ENCODE assay signal across 1 cellular context in the genomic region with DNA sequence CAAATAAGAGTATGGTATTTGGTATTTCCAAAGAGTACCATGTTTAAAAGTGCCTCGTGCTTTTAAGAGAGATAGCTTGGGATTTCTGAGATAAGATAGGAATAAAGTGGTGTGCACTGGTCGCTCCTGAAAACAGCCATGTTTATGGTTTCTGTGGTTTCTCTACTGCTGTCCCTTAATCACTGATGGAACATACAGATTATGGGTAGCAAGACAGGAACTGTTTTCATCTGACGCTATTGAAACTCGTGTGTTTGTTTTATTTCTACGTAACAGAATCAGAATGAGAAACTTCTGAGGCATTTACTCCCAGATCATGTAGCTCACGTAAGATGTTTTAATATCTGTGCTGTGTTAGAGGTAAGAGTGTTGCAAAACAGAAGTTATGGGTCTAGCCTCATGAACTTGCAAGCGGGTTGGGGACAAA.
TF ChIP-seq lines count a peak whose summit lies in the region.

No MANE protein-coding gene starts in this region.

TF ChIP-seq in K562, 482 proteins besides CTCF, POLR2A, EP300 and RAD21 (continues in another document):
- TF ChIP-seq REST (CRISPR knock-in tag; IDR thresholded peaks at IDR 0.05; ENCODE audit: low read depth) (no peak), SREBF1 (IDR thresholded peaks at IDR 0.05; ENCODE audit: borderline replicate concordance, low read depth, low read length) (no peak), ZNF511 (CRISPR knock-in tag; IDR thresholded peaks at IDR 0.05) (no peak), VEZF1 (CRISPR knock-in tag; IDR thresholded peaks at IDR 0.05) (no peak), SAFB (IDR thresholded peaks at IDR 0.05; ENCODE audit: borderline replicate concordance, low read depth, low read length) (no peak), ZBTB9 (CRISPR knock-in tag; IDR thresholded peaks at IDR 0.05) (no peak), E2F1 (CRISPR knock-in tag; IDR thresholded peaks at IDR 0.05) (no peak), ZNF316 (IDR thresholded peaks at IDR 0.05) (no peak), EGR1 (conservative IDR thresholded peaks at IDR 0.05) (no peak), MYC (IDR thresholded peaks at IDR 0.05; ENCODE audit: low read depth, low read length) (peak; percentile 65), MYC (CRISPR knock-in tag; IDR thresholded peaks at IDR 0.05; ENCODE audit: borderline replicate concordance, low read depth) (no peak), SMARCB1 (IDR thresholded peaks at IDR 0.05; ENCODE audit: insufficient read length, low read depth) (no peak), CBFA2T2 (conservative IDR thresholded peaks at IDR 0.05) (no peak), ZNF140 (CRISPR knock-in tag; IDR thresholded peaks at IDR 0.05) (no peak), HES1 (IDR thresholded peaks at IDR 0.05; ENCODE audit: low read depth) (peak; percentile 96), NFE2L1 (tag; IDR thresholded peaks at IDR 0.05; ENCODE audit: borderline replicate concordance, low read depth) (no peak), SMAD4 (CRISPR knock-in tag; conservative IDR thresholded peaks at IDR 0.05) (no peak), ZNF384 (IDR thresholded peaks at IDR 0.05; ENCODE audit: low read depth, low read length) (no peak), YBX1 (IDR thresholded peaks at IDR 0.05) (no peak), CTCFL (IDR thresholded peaks at IDR 0.05; ENCODE audit: borderline replicate concordance, insufficient read depth, low read depth, low read length, poor library complexity, severe bottlenecking) (no peak), MEIS2 (IDR thresholded peaks at IDR 0.05; ENCODE audit: partially characterized antibody) (peak; percentile 71), ZSCAN29 (IDR thresholded peaks at IDR 0.05) (no peak), FOSL1 (tag; conservative IDR thresholded peaks at IDR 0.05) (peak; percentile 76), SRF (CRISPR knock-in tag; IDR thresholded peaks at IDR 0.05) (no peak), NR3C1 (CRISPR knock-in tag; IDR thresholded peaks at IDR 0.05) (no peak), PPARD (CRISPR knock-in tag; IDR thresholded peaks at IDR 0.05) (no peak), POLR2B (IDR thresholded peaks at IDR 0.05; ENCODE audit: low read depth, partially characterized antibody) (no peak), ELK1 (CRISPR knock-in tag; IDR thresholded peaks at IDR 0.05) (no peak), TAF9B (IDR thresholded peaks at IDR 0.05; ENCODE audit: partially characterized antibody) (no peak), DDX20 (tag; IDR thresholded peaks at IDR 0.05; ENCODE audit: low read depth) (0 out of 2 replicates have a peak, but pooled peaks have one; percentile 16), ZNF561 (CRISPR knock-in tag; conservative IDR thresholded peaks at IDR 0.05) (no peak), GTF2F1 (IDR thresholded peaks at IDR 0.05; ENCODE audit: low read depth, low read length) (no peak)
- TF ChIP-seq, protein P1, sequence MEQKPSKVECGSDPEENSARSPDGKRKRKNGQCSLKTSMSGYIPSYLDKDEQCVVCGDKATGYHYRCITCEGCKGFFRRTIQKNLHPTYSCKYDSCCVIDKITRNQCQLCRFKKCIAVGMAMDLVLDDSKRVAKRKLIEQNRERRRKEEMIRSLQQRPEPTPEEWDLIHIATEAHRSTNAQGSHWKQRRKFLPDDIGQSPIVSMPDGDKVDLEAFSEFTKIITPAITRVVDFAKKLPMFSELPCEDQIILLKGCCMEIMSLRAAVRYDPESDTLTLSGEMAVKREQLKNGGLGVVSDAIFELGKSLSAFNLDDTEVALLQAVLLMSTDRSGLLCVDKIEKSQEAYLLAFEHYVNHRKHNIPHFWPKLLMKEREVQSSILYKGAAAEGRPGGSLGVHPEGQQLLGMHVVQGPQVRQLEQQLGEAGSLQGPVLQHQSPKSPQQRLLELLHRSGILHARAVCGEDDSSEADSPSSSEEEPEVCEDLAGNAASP (IDR thresholded peaks at IDR 0.05): no peak
- TF ChIP-seq, protein P2, sequence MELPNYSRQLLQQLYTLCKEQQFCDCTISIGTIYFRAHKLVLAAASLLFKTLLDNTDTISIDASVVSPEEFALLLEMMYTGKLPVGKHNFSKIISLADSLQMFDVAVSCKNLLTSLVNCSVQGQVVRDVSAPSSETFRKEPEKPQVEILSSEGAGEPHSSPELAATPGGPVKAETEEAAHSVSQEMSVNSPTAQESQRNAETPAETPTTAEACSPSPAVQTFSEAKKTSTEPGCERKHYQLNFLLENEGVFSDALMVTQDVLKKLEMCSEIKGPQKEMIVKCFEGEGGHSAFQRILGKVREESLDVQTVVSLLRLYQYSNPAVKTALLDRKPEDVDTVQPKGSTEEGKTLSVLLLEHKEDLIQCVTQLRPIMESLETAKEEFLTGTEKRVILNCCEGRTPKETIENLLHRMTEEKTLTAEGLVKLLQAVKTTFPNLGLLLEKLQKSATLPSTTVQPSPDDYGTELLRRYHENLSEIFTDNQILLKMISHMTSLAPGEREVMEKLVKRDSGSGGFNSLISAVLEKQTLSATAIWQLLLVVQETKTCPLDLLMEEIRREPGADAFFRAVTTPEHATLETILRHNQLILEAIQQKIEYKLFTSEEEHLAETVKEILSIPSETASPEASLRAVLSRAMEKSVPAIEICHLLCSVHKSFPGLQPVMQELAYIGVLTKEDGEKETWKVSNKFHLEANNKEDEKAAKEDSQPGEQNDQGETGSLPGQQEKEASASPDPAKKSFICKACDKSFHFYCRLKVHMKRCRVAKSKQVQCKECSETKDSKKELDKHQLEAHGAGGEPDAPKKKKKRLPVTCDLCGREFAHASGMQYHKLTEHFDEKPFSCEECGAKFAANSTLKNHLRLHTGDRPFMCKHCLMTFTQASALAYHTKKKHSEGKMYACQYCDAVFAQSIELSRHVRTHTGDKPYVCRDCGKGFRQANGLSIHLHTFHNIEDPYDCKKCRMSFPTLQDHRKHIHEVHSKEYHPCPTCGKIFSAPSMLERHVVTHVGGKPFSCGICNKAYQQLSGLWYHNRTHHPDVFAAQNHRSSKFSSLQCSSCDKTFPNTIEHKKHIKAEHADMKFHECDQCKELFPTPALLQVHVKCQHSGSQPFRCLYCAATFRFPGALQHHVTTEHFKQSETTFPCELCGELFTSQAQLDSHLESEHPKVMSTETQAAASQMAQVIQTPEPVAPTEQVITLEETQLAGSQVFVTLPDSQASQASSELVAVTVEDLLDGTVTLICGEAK (IDR thresholded peaks at IDR 0.05): no peak
- TF ChIP-seq, protein P2 (CRISPR knock-in tag; IDR thresholded peaks at IDR 0.05): no peak
